ENCODE assay signal across 9 cellular contexts in the genomic region with DNA sequence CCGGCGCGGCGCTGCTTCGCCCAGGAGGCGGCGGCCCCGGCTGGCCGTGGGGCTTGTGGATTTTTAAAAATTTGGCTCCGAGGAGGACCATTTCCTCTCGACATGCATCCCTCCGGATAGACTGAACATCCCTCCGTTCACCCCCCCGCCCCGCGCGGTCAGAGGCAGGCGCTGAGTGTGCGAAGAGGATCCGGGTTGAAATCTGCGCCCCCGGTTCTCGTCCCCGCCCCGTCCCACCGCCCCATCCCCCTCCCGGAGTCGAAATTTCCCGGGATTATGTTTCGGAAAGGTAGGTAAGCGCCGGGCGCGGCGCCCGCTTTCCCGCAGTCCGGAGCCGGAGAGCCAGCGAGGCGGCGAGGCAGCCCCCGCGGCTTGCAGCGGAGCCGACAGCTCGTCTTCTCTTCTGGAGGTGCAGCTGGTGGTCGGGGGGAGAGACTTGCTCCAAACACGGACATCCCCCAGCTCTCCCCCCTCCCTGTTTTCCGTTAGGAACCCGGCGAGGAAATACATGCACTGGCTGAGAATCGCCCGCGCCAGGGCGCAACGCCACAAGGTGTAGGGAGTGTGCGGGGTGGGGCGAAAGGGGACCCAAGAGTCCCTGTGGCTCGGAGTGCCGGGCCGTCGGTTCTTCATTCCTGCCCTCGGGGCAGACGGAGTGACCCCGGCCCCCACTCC. TPM values are rescaled to one million over a fixed set of nuclear protein-coding genes. Genes with fewer than 3 reads are reported as not detected.
A peak's percentile ranks its signal among the peaks of the same experiment; 100 is the strongest.
DNase-seq lines count a peak whose midpoint lies in the region; FAIRE-seq and TF ChIP-seq lines count a peak whose summit lies in the region.
"Had no signal": no experiment of that assay in that cellular context is flagged by ENCODE, and none has a peak within 500 bp of the region (broad histone marks: within the 10 kb centered on the region; RNA-seq: fewer than 3 reads in every experiment).

A gene (plus strand): TSS at position 261 of the 675 bp plus-strand sequence.

- peak within 1 kb of the TSS; percentile 93 for H3K4me3 Mint-ChIP-seq in mesothelial cell of epicardium

- no peaks in the 10 kb centered on the region for H3K9me3 Mint-ChIP-seq in mesothelial cell of epicardium

- TF ChIP-seq CTCF in Loucy (conservative IDR thresholded peaks at IDR 0.05; ENCODE audit: low read length) (no peak), endothelial cell of umbilical vein (IDR thresholded peaks at IDR 0.05; ENCODE audit: extremely low read depth in 1 of 2, insufficient read depth in 1 of 2, low read depth in 1 of 2, low read length in 2 of 2) (no peak), mesothelial cell of epicardium (IDR thresholded peaks at IDR 0.05; ENCODE audit: unreplicated experiment) (no peak)

- H3K79me2 ChIP-seq in Loucy (ENCODE audit: insufficient read depth, low read length) (peaks cover 56% of the 10 kb centered on the region), endothelial cell of umbilical vein (ENCODE audit: control insufficient read depth, insufficient read depth, low read length) (peaks cover 6% of the 10 kb centered on the region)

- peak within 1 kb of the TSS; percentile 80 for H3K4me3 ChIP-seq in GM08714 (ENCODE audit: low read length)
- peak within 1 kb of the TSS; percentile 95 for H3K4me3 ChIP-seq in Loucy (ENCODE audit: low read length, poor library complexity, severe bottlenecking)
- H3K4me3 ChIP-seq in endothelial cell of umbilical vein (replicated peaks in 1 of 3; ENCODE audit: insufficient read depth in 1 of 3, low read depth in 1 of 3, low read length in 3 of 3), result peak within 1 kb of the TSS; percentile 81 to 98 (median 88)

- H3K9ac ChIP-seq in Loucy (ENCODE audit: low read depth, low read length, poor library complexity, severe bottlenecking), result peak within 1 kb of the TSS; percentile 87
- peak within 1 kb of the TSS; percentile 86 for H3K9ac ChIP-seq in endothelial cell of umbilical vein (replicated peaks; ENCODE audit: extremely low read depth, insufficient read depth, low read length)

- H3K4me1 Mint-ChIP-seq in mesothelial cell of epicardium, result peaks cover 32% of the 10 kb centered on the region

- no peak for TF ChIP-seq POLR2A in endothelial cell of umbilical vein (IDR thresholded peaks at IDR 0.05; ENCODE audit: low read depth, low read length)

- H3K9me1 ChIP-seq in endothelial cell of umbilical vein (replicated peaks; ENCODE audit: control insufficient read depth, extremely low read depth, insufficient read depth, low read length), result no peaks in the 10 kb centered on the region

- DNase-seq in H4 (ENCODE audit: low spot score) (peak; percentile 27), activated T-cell treated with anti-CD3 and anti-CD28 coated beads for 1 hour (ENCODE audit: low read depth) (peak; percentile 50), endothelial cell of umbilical vein (ENCODE audit: low read depth, low spot score) (peak; percentile 50), mesothelial cell of epicardium (ENCODE audit: low spot score in 2 of 2, unreplicated experiment in 2 of 2) (peak in 1 of 2 experiments; percentile 53), NCI-H2107 (lab: John Stamatoyannopoulos, UW) (no peak)
- peak; percentile 68 for DNase-seq in stimulated activated CD8-positive, alpha-beta memory T cell treated with anti-CD3 and anti-CD28 coated beads, Interleukin-4, amount 100 ng/mL, for 48 hours

- H3K27ac ChIP-seq in endothelial cell of umbilical vein (ENCODE audit: insufficient read depth, low read depth, low read length), result peak within 1 kb of the TSS; percentile 76

- POLR2A ChIA-PET in endothelial cell of umbilical vein (lab: Charles Lee), result interaction anchor here (1.3 kb wide), 1 partner anchor 162 kb away, joined by 3 read pairs; no protein-coding TSS in a partner anchor

- peak within 1 kb of the TSS; percentile 90 for H3K4me2 ChIP-seq in Loucy (ENCODE audit: low read depth, low read length, poor library complexity, severe bottlenecking)
- peak within 1 kb of the TSS; percentile 91 for H3K4me2 ChIP-seq in endothelial cell of umbilical vein (ENCODE audit: insufficient read depth, low read length)

- H3K9me2 ChIP-seq in Loucy (replicated peaks; ENCODE audit: low read depth, low read length), result no peaks in the 10 kb centered on the region

- intact Hi-C loops in endothelial cell of umbilical vein (cut with micrococcal nuclease), result loop anchor here (1.0 to 2.0 kb wide), 4 partner anchors 18 to 809 kb away; no protein-coding TSS in a partner anchor

- FAIRE-seq in endothelial cell of umbilical vein (lab: Jason Lieb, UNC), result peak; percentile 55
- FAIRE-seq: islet of Langerhans had no signal

- H3K27me3 Mint-ChIP-seq in mesothelial cell of epicardium (ENCODE audit: low read depth), result peaks cover 18% of the 10 kb centered on the region

- H3K27ac Mint-ChIP-seq in mesothelial cell of epicardium, result peak within 1 kb of the TSS; percentile 96

- H3K27me3 ChIP-seq in Loucy (ENCODE audit: insufficient read depth, low read length, poor library complexity, severe bottlenecking) (no peaks in the 10 kb centered on the region), endothelial cell of umbilical vein (ENCODE audit: control insufficient read depth in 2 of 2, insufficient read depth in 2 of 2, low read length in 2 of 2) (no peaks in the 10 kb centered on the region)

- H3K9me3 ChIP-seq in Loucy (ENCODE audit: insufficient read depth, low read depth, low read length), result no peaks in the 10 kb centered on the region
- H3K9me3 ChIP-seq in endothelial cell of umbilical vein (replicated peaks; ENCODE audit: control insufficient read depth, insufficient read depth, low read length), result no peaks in the 10 kb centered on the region

- BruUV-seq in endothelial cell of umbilical vein (replicated peaks; lab: Mats Ljungman, UMichigan), result no TSS peak

- peaks cover 54% of the 10 kb centered on the region for H3K4me1 ChIP-seq in Loucy (ENCODE audit: insufficient read depth, low read length, poor library complexity, severe bottlenecking)
- H3K4me1 ChIP-seq in endothelial cell of umbilical vein (ENCODE audit: control insufficient read depth, extremely low read depth, insufficient read depth, low read length), result peaks cover 16% of the 10 kb centered on the region

- no peaks in the 10 kb centered on the region for H3F3A ChIP-seq in Loucy (ENCODE audit: low read depth)

- H2AFZ ChIP-seq in Loucy (ENCODE audit: low read length), result peak within 1 kb of the TSS; percentile 80
- H2AFZ ChIP-seq in endothelial cell of umbilical vein (ENCODE audit: low read depth, low read length), result peak within 1 kb of the TSS; percentile 92

- H4K20me1 ChIP-seq in Loucy (ENCODE audit: insufficient read depth, low read length, poor library complexity, severe bottlenecking), result peaks cover 13% of the 10 kb centered on the region
- H4K20me1 ChIP-seq in endothelial cell of umbilical vein (replicated peaks; ENCODE audit: control insufficient read depth, extremely low read depth, insufficient read depth, low read length), result no peaks in the 10 kb centered on the region

- dilution Hi-C loops in endothelial cell of umbilical vein (cut with MboI; ENCODE audit: extremely low pct_ligation_motif_present, low sequenced_read_pairs), result no loop called here

- CTCF ChIA-PET in endothelial cell of umbilical vein (lab: Charles Lee), result interaction anchor here (1.0 to 5.9 kb wide), 5 partner anchors 32 to 284 kb away, joined by 3 to 66 read pairs (median 3); no protein-coding TSS in a partner anchor

- H3K36me3 ChIP-seq in Loucy (ENCODE audit: insufficient read depth, low read length) (no peaks in the 10 kb centered on the region), endothelial cell of umbilical vein (ENCODE audit: control insufficient read depth in 2 of 2, extremely low read depth in 1 of 2, insufficient read depth in 2 of 2, low read length in 2 of 2) (no peaks in the 10 kb centered on the region)

- H3K36me3 Mint-ChIP-seq in mesothelial cell of epicardium, result no peaks in the 10 kb centered on the region

TF ChIP-seq in endothelial cell of umbilical vein, 7 proteins besides CTCF, POLR2A, EP300 and RAD21:
- TF ChIP-seq POLR2AphosphoS5 (IDR thresholded peaks at IDR 0.05; ENCODE audit: insufficient read depth, low read depth, low read length), result no peak
- TF ChIP-seq GATA2 (IDR thresholded peaks at IDR 0.05; ENCODE audit: insufficient read depth, insufficient read length, low read depth, low read length), result no peak
- TF ChIP-seq, protein P1, sequence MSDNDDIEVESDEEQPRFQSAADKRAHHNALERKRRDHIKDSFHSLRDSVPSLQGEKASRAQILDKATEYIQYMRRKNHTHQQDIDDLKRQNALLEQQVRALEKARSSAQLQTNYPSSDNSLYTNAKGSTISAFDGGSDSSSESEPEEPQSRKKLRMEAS (IDR thresholded peaks at IDR 0.05; ENCODE audit: insufficient read depth, insufficient read length), result no peak
- TF ChIP-seq EZH2 (IDR thresholded peaks at IDR 0.05; ENCODE audit: borderline replicate concordance, low read depth, low read length, severe bottlenecking), result no peak
- no peak for TF ChIP-seq FOS (IDR thresholded peaks at IDR 0.05; ENCODE audit: borderline replicate concordance, insufficient read depth, low read length)
- no peak for TF ChIP-seq JUN (IDR thresholded peaks at IDR 0.05; ENCODE audit: borderline replicate concordance, insufficient read depth, insufficient read length, low read depth)
- TF ChIP-seq MYC (IDR thresholded peaks at IDR 0.05; ENCODE audit: low read depth, low read length), result no peak
TF ChIP-seq in endothelial cell of umbilical vein: peak in this region for 0.

RNA-seq across cellular contexts. Expression of the gene that starts here (rescaled TPM):
- 22.4 and 30.9 TPM in 2 replicates for total RNA-seq in H4 (2014; rRNA removed; shearing (Covaris generic))
- total RNA-seq in endothelial cell of umbilical vein (27.9 and 31.9 TPM in 2 replicates), mesothelial cell of epicardium (18.1 to 18.5 TPM (median 18.4 TPM) in 3 replicates)
- 31.5 and 33.9 TPM in 2 replicates for polyA plus RNA-seq in endothelial cell of umbilical vein
- 26.0 and 29.6 TPM in 2 replicates for polyA plus RNA-seq in endothelial cell of umbilical vein (2011; cell fraction: cytosol; rRNA removed)
- polyA plus RNA-seq in endothelial cell of umbilical vein (2011; cell fraction: nucleus; rRNA removed), result 42.5 and 48.6 TPM in 2 replicates
- polyA plus RNA-seq in endothelial cell of umbilical vein (2012), result 32.0 and 35.1 TPM in 2 replicates
- 132 and 140 TPM in 2 replicates for polyA minus RNA-seq in endothelial cell of umbilical vein
- polyA minus RNA-seq in endothelial cell of umbilical vein (2011; cell fraction: cytosol; rRNA and poly(A)+ RNA removed), result 21.7 TPM
- 151 and 175 TPM in 2 replicates for polyA minus RNA-seq in endothelial cell of umbilical vein (2011; cell fraction: nucleus; rRNA and poly(A)+ RNA removed)
